Comparison of ENCODE assay signal across 25 cellular contexts in genomic region chr22:20472629-20473442, GRCh38. TPM values are rescaled to one million over a fixed set of nuclear protein-coding genes. Genes with fewer than 3 reads are reported as not detected.
DNase-seq lines count a peak whose midpoint lies in the region; ATAC-seq and TF ChIP-seq lines count a peak whose summit lies in the region.
"Had no signal": no experiment of that assay in that cellular context is flagged by ENCODE, and none has a peak within 500 bp of the region (broad histone marks: within the 10 kb centered on the region; RNA-seq: fewer than 3 reads in every experiment).

No MANE protein-coding gene starts in this region.

- no peaks in the 10 kb centered on the region for H3K36me3 ChIP-seq in upper lobe of right lung
- H3K36me3 ChIP-seq: right atrium auricular region had no signal

- peaks cover 27% of the 10 kb centered on the region for H3K36me3 Mint-ChIP-seq in activated T-cell treated with anti-CD3 and anti-CD28 coated beads, Interleukin-2, amount 50 U/mL, for 24 hours (ENCODE audit: low read depth)
- H3K36me3 Mint-ChIP-seq in activated CD8-positive, alpha-beta T cell treated with anti-CD3 and anti-CD28 coated beads for 36 hours (ENCODE audit: low read depth): peaks cover 9% of the 10 kb centered on the region
- peaks cover 11 to 23% of the 10 kb centered on the region in 2 donors for H3K36me3 Mint-ChIP-seq in naive B cell
- peaks cover 31% of the 10 kb centered on the region for H3K36me3 Mint-ChIP-seq in CD4-positive, alpha-beta T cell (ENCODE audit: low read depth)

- no peaks in the 10 kb centered on the region for H3K4me1 ChIP-seq in upper lobe of right lung
- H3K4me1 ChIP-seq: BE2C, stomach had no signal

- intact Hi-C loops in activated CD8-positive, alpha-beta T cell treated with anti-CD3 and anti-CD28 coated beads for 36 hours (cut with micrococcal nuclease): no loop called here
- intact Hi-C loops in upper lobe of right lung (cut with DNase I): no loop called here
- intact Hi-C loops in CD4-positive, alpha-beta T cell (cut with DNase I, micrococcal nuclease): loop anchor here in 1 of 2 experiments (2.0 kb wide), 1 partner anchor 20 kb away; no protein-coding TSS in a partner anchor

- H3K4me3 Mint-ChIP-seq in activated T-cell treated with anti-CD3 and anti-CD28 coated beads, Interleukin-2, amount 50 U/mL, for 24 hours: no peak overlapping the region
- H3K4me3 Mint-ChIP-seq in activated CD8-positive, alpha-beta T cell treated with anti-CD3 and anti-CD28 coated beads for 36 hours: no peak overlapping the region
- no peak overlapping the region for H3K4me3 Mint-ChIP-seq in naive B cell
- H3K4me3 Mint-ChIP-seq in CD4-positive, alpha-beta T cell: no peak overlapping the region
- H3K4me3 Mint-ChIP-seq: activated CD8-positive, alpha-beta memory T cell treated with anti-CD3 and anti-CD28 coated beads, Interleukin-2, amount 10 ng/mL, durations not matched to agents 7 days and 5 days; activated naive CD8-positive, alpha-beta T cell treated with anti-CD3 and anti-CD28 coated beads, Interleukin-2, amount 50 U/mL, for 24 hours had no signal

- H3K27me3 Mint-ChIP-seq in activated T-cell treated with anti-CD3 and anti-CD28 coated beads, Interleukin-2, amount 50 U/mL, for 24 hours: no peaks in the 10 kb centered on the region
- H3K27me3 Mint-ChIP-seq in activated CD8-positive, alpha-beta T cell treated with anti-CD3 and anti-CD28 coated beads for 36 hours: no peaks in the 10 kb centered on the region
- no peaks in the 10 kb centered on the region for H3K27me3 Mint-ChIP-seq in naive B cell
- H3K27me3 Mint-ChIP-seq in CD4-positive, alpha-beta T cell: no peaks in the 10 kb centered on the region
- H3K27me3 Mint-ChIP-seq: activated CD8-positive, alpha-beta memory T cell treated with anti-CD3 and anti-CD28 coated beads, Interleukin-2, amount 10 ng/mL, durations not matched to agents 7 days and 5 days; activated naive CD8-positive, alpha-beta T cell treated with anti-CD3 and anti-CD28 coated beads, Interleukin-2, amount 50 U/mL, for 24 hours had no signal

- POLR2A ChIA-PET in activated CD8-positive, alpha-beta T cell treated with anti-CD3 and anti-CD28 coated beads for 36 hours (lab: Charles Lee): interaction anchor here (0.9 to 1.6 kb wide), 3 partner anchors 9 to 34 kb away, joined by 3 to 8 read pairs (median 3); partner anchors contain the start of gene MED15
- POLR2A ChIA-PET in CD4-positive, alpha-beta T cell (lab: Charles Lee): interaction anchor here (0.6 to 2.1 kb wide), 2 partner anchors 9 to 12 kb away, joined by 3 to 13 read pairs; no protein-coding TSS in a partner anchor

- peaks cover 50% of the 10 kb centered on the region for H3K4me1 Mint-ChIP-seq in activated T-cell treated with anti-CD3 and anti-CD28 coated beads, Interleukin-2, amount 50 U/mL, for 24 hours (ENCODE audit: low read depth)
- peaks cover 43% of the 10 kb centered on the region for H3K4me1 Mint-ChIP-seq in activated CD8-positive, alpha-beta T cell treated with anti-CD3 and anti-CD28 coated beads for 36 hours (ENCODE audit: low read depth)
- peaks cover 8 to 23% (median 16%) of the 10 kb centered on the region in 3 donors for H3K4me1 Mint-ChIP-seq in naive B cell
- H3K4me1 Mint-ChIP-seq in CD4-positive, alpha-beta T cell (ENCODE audit: low read depth): peaks cover 41% of the 10 kb centered on the region

- H3K27me3 ChIP-seq in upper lobe of right lung: no peaks in the 10 kb centered on the region
- H3K27me3 ChIP-seq in CD4-positive, alpha-beta T cell (ENCODE audit: control insufficient read depth, insufficient read depth, low read length): no peaks in the 10 kb centered on the region
- H3K27me3 ChIP-seq: BE2C, right atrium auricular region, stomach, tibial artery had no signal

- no peak for ATAC-seq in activated CD8-positive, alpha-beta T cell treated with anti-CD3 and anti-CD28 coated beads for 36 hours
- ATAC-seq in naive B cell (ENCODE audit: low read depth in 2 of 2) (no peak), upper lobe of right lung (no peak)
- ATAC-seq in CD4-positive, alpha-beta T cell (ENCODE audit: poor library complexity): no peak
- ATAC-seq: activated CD8-positive, alpha-beta memory T cell treated with anti-CD3 and anti-CD28 coated beads, Interleukin-2, amount 10 ng/mL, durations not matched to agents 7 days and 5 days; activated naive CD8-positive, alpha-beta T cell treated with anti-CD3 and anti-CD28 coated beads, Interleukin-2, amount 50 U/mL, for 24 hours had no signal

- H3K27ac Mint-ChIP-seq in activated T-cell treated with anti-CD3 and anti-CD28 coated beads, Interleukin-2, amount 50 U/mL, for 24 hours: peak overlapping the region; percentile 72
- peak overlapping the region; percentile 58 for H3K27ac Mint-ChIP-seq in activated CD8-positive, alpha-beta T cell treated with anti-CD3 and anti-CD28 coated beads for 36 hours
- peak overlapping the region in 5 of 6 donors; percentile 58 to 90 (median 70) for H3K27ac Mint-ChIP-seq in naive B cell
- H3K27ac Mint-ChIP-seq in CD4-positive, alpha-beta T cell: no peak overlapping the region
- H3K27ac Mint-ChIP-seq: activated CD8-positive, alpha-beta memory T cell treated with anti-CD3 and anti-CD28 coated beads, Interleukin-2, amount 10 ng/mL, durations not matched to agents 7 days and 5 days had no signal

- H3K4me3 ChIP-seq in upper lobe of right lung: no peak overlapping the region
- H3K4me3 ChIP-seq: right atrium auricular region, stomach, tibial artery had no signal

- DNase-seq in activated T-cell treated with anti-CD3 and anti-CD28 coated beads, Interleukin-2, amount 50 U/mL, for 24 hours: no peak
- DNase-seq in activated T-cell treated with anti-CD3 and anti-CD28 coated beads for 4 hours: no peak
- no peak for DNase-seq in activated CD8-positive, alpha-beta T cell treated with anti-CD3 and anti-CD28 coated beads for 36 hours
- DNase-seq in naive B cell: no peak
- DNase-seq in upper lobe of right lung: peak; percentile 6
- no peak for DNase-seq in NCI-H1436 treated with DMSO at 0.1 percent for 48 hours (lab: John Stamatoyannopoulos, UW)
- DNase-seq in stimulated activated CD4-positive, alpha-beta T cell treated with anti-CD3 and anti-CD28 coated beads, Interleukin-12 subunit alpha, Interleukin-12 subunit beta, amount 100 ng/mL, for 4 hours: no peak
- DNase-seq in CD4-positive, alpha-beta T cell: no peak
- DNase-seq: activated CD4-positive, CD25-positive, alpha-beta regulatory T cell treated with anti-CD3 and anti-CD28 coated beads, Interleukin-2, amount 50 U/mL, for 72 hours; activated CD8-positive, alpha-beta memory T cell treated with anti-CD3 and anti-CD28 coated beads, Interleukin-2, amount 10 ng/mL, durations not matched to agents 7 days and 5 days; activated effector memory CD4-positive, alpha-beta T cell treated with Interleukin-2 at 50 U/mL for 16 hours; activated naive CD8-positive, alpha-beta T cell treated with anti-CD3 and anti-CD28 coated beads, Interleukin-2, amount 50 U/mL, for 24 hours; BE2C; H7; Kasumi-1; kidney glomerular epithelial cell; MV-4-11; NCI-H1694; NCI-H510A treated with DMSO at 0.1 percent for 48 hours; NK-92 treated with Interleukin-12 subunit alpha and Interleukin-12 subunit beta, amount 100 ng/mL, for 24 hours; SHP77 treated with DMSO at 0.1 percent for 48 hours; stomach; tibial artery had no signal

- CTCF ChIA-PET in activated CD8-positive, alpha-beta T cell treated with anti-CD3 and anti-CD28 coated beads for 36 hours (lab: Charles Lee): interaction anchor here (1.5 to 1.9 kb wide), 2 partner anchors 55 to 97 kb away, joined by 3 to 5 read pairs; no protein-coding TSS in a partner anchor
- CTCF ChIA-PET in CD4-positive, alpha-beta T cell (lab: Charles Lee): no interaction called here

- no peak for TF ChIP-seq CTCF in activated CD8-positive, alpha-beta T cell treated with anti-CD3 and anti-CD28 coated beads for 36 hours (IDR thresholded peaks at IDR 0.05)
- TF ChIP-seq CTCF in upper lobe of right lung (IDR thresholded peaks at IDR 0.05): no peak
- TF ChIP-seq CTCF in CD4-positive, alpha-beta T cell (IDR thresholded peaks at IDR 0.05): no peak

- no peak overlapping the region for H3K27ac ChIP-seq in upper lobe of right lung
- no peak overlapping the region for H3K27ac ChIP-seq in CD4-positive, alpha-beta T cell (ENCODE audit: low read depth, low read length)
- H3K27ac ChIP-seq: epithelial cell of prostate, right atrium auricular region, stomach, tibial artery had no signal

- no peaks in the 10 kb centered on the region for H3K9me3 Mint-ChIP-seq in activated T-cell treated with anti-CD3 and anti-CD28 coated beads, Interleukin-2, amount 50 U/mL, for 24 hours
- no peaks in the 10 kb centered on the region for H3K9me3 Mint-ChIP-seq in activated CD8-positive, alpha-beta T cell treated with anti-CD3 and anti-CD28 coated beads for 36 hours
- H3K9me3 Mint-ChIP-seq in naive B cell: no peaks in the 10 kb centered on the region
- no peaks in the 10 kb centered on the region for H3K9me3 Mint-ChIP-seq in CD4-positive, alpha-beta T cell
- H3K9me3 Mint-ChIP-seq: activated naive CD8-positive, alpha-beta T cell treated with anti-CD3 and anti-CD28 coated beads, Interleukin-2, amount 50 U/mL, for 24 hours had no signal

- H3K9me3 ChIP-seq in upper lobe of right lung: no peaks in the 10 kb centered on the region
- no peaks in the 10 kb centered on the region for H3K9me3 ChIP-seq in CD4-positive, alpha-beta T cell (ENCODE audit: control insufficient read depth, low read length)
- H3K9me3 ChIP-seq: BE2C, right atrium auricular region, stomach, tibial artery had no signal

RNA-seq across cellular contexts. Expression of gene KLHL22, which starts 22.8 kb away (rescaled TPM):
- 10 to 100 TPM; 16.3 to 17.9 TPM for total RNA-seq in activated CD8-positive, alpha-beta T cell treated with anti-CD3 and anti-CD28 coated beads for 36 hours
- 10 to 100 TPM in 5 of 6 donors, 1 to 10 TPM in 1; 4.7 to 24.3 (median 15.9) TPM for polyA plus RNA-seq in naive B cell (ENCODE audit: low read depth in 6 of 6)
- total RNA-seq in upper lobe of right lung: 23.3 TPM
- 10 to 100 TPM; 24.1 to 27.7 TPM for total RNA-seq in CD4-positive, alpha-beta T cell

RNA-seq across cellular contexts. Expression of gene MED15, which starts 34.6 kb away (rescaled TPM):
- 100 to 1,000 TPM; 110 to 118 TPM for total RNA-seq in activated CD8-positive, alpha-beta T cell treated with anti-CD3 and anti-CD28 coated beads for 36 hours
- polyA plus RNA-seq in naive B cell (ENCODE audit: low read depth in 6 of 6): 10 to 100 TPM in 5 of 6 donors, 1 to 10 TPM in 1; 7.3 to 41.8 (median 17.1) TPM
- 96.9 TPM for total RNA-seq in upper lobe of right lung
- total RNA-seq in CD4-positive, alpha-beta T cell: 100 to 1,000 TPM; 181 to 191 TPM

RNA-seq across cellular contexts. Expression of gene SCARF2, which starts 35.2 kb away (rescaled TPM):
- total RNA-seq in activated CD8-positive, alpha-beta T cell treated with anti-CD3 and anti-CD28 coated beads for 36 hours: under 1 TPM; 0.20 to 0.27 TPM
- polyA plus RNA-seq in naive B cell (ENCODE audit: low read depth in 6 of 6): under 1 TPM in 4 of 6 donors, not detected in 2; 0.25 to 0.64 (median 0.36) TPM
- total RNA-seq in upper lobe of right lung: 24.0 TPM
- total RNA-seq in CD4-positive, alpha-beta T cell: 1 to 10 TPM; 2.5 to 3.1 TPM
